2 cellular contexts compared by ENCODE assay signal in genomic region chr13:23880491-23881407, GRCh38. TPM values are rescaled to one million over a fixed set of nuclear protein-coding genes. Genes with fewer than 3 reads are reported as not detected.
"Had no signal": no experiment of that assay in that cellular context is flagged by ENCODE, and none has a peak within 500 bp of the region (broad histone marks: within the 10 kb centered on the region; RNA-seq: fewer than 3 reads in every experiment).

No MANE protein-coding gene starts in this region.

RNA-seq across cellular contexts. Expression of gene C1QTNF9B, which starts 16.6 kb away (rescaled TPM):
- total RNA-seq: HepG2, NCI-H460 had no signal
- polyA plus RNA-seq: HepG2 had no signal
